In genomic region chr1:94529416-94529815, GRCh38 we compare ENCODE assay signal across 26 cellular contexts.
"Had no signal": no experiment of that assay in that cellular context is flagged by ENCODE, and none has a peak within 500 bp of the region (broad histone marks: within the 10 kb centered on the region; RNA-seq: fewer than 3 reads in every experiment).

No MANE protein-coding gene starts in this region.

- H3K4me3 Mint-ChIP-seq: natural killer cell; stimulated activated naive CD8-positive, alpha-beta T cell treated with anti-CD3 and anti-CD28 coated beads, Interleukin-15, amount 100 ng/mL, for 72 hours had no signal

- H3K27me3 ChIP-seq: colonic mucosa, esophagus muscularis mucosa, heart right ventricle, left lung, ovary, sigmoid colon, spleen, suprapubic skin, transverse colon, upper lobe of right lung, uterus had no signal

- H3K27ac Mint-ChIP-seq: natural killer cell had no signal

- H3K9me3 ChIP-seq: colonic mucosa, esophagus muscularis mucosa, heart right ventricle, left lung, ovary, psoas muscle, sigmoid colon, spleen, suprapubic skin, transverse colon, upper lobe of right lung, uterus had no signal

- H3K36me3 ChIP-seq: ovary, suprapubic skin, transverse colon, uterus had no signal

- H3K36me3 Mint-ChIP-seq: natural killer cell had no signal

- ATAC-seq: heart right ventricle; left cardiac atrium; left lung; natural killer cell; psoas muscle; right cardiac atrium; stimulated activated naive CD8-positive, alpha-beta T cell treated with anti-CD3 and anti-CD28 coated beads, Interleukin-15, amount 100 ng/mL, for 72 hours; upper lobe of right lung had no signal

- H3K4me1 Mint-ChIP-seq: natural killer cell; stimulated activated naive CD8-positive, alpha-beta T cell treated with anti-CD3 and anti-CD28 coated beads, Interleukin-15, amount 100 ng/mL, for 72 hours had no signal

- H3K27ac ChIP-seq: colonic mucosa, esophagus muscularis mucosa, left lung, ovary, psoas muscle, sigmoid colon, spleen, suprapubic skin, transverse colon, upper lobe of right lung, uterus had no signal

- H3K4me1 ChIP-seq: colonic mucosa, psoas muscle, upper lobe of right lung, uterus had no signal

- FAIRE-seq: islet of Langerhans had no signal

- H3K9me3 Mint-ChIP-seq: natural killer cell; stimulated activated naive CD8-positive, alpha-beta T cell treated with anti-CD3 and anti-CD28 coated beads, Interleukin-15, amount 100 ng/mL, for 72 hours had no signal

- H3K4me3 ChIP-seq: colonic mucosa, esophagus muscularis mucosa, heart right ventricle, left lung, ovary, psoas muscle, sigmoid colon, spleen, suprapubic skin, transverse colon, upper lobe of right lung, uterus had no signal

- DNase-seq: colonic mucosa; dermis blood vessel endothelial cell; effector memory CD4-positive, alpha-beta T cell; foreskin melanocyte; glutamatergic neuron; heart right ventricle; hippocampal formation; left cardiac atrium; left lung; mesendoderm; natural killer cell; occipital lobe; ovary; posterior cingulate gyrus; psoas muscle; right cardiac atrium; sigmoid colon; spleen; stimulated activated naive CD4-positive, alpha-beta T cell; stimulated activated naive CD8-positive, alpha-beta T cell treated with anti-CD3 and anti-CD28 coated beads, Interleukin-15, amount 100 ng/mL, for 72 hours; transverse colon; upper lobe of right lung; uterus had no signal
